ENCODE assay signal across 9 cellular contexts in genomic region chr1:1357871-1358432, GRCh38. TPM values are rescaled to one million over a fixed set of nuclear protein-coding genes. Genes with fewer than 3 reads are reported as not detected.
DNase-seq lines count a peak whose midpoint lies in the region; ATAC-seq lines count a peak whose summit lies in the region.
"Had no signal": no experiment of that assay in that cellular context is flagged by ENCODE, and none has a peak within 500 bp of the region (broad histone marks: within the 10 kb centered on the region; RNA-seq: fewer than 3 reads in every experiment).

No MANE protein-coding gene starts in this region.

- peak; percentile 31 for DNase-seq in amniotic epithelial cell (ENCODE audit: low read depth)
- DNase-seq in iPS DF 6.9 (ENCODE audit: low read depth, low spot score): no peak
- no peak for DNase-seq in NCI-H146 treated with DMSO at 0.1 percent for 48 hours (lab: John Stamatoyannopoulos, UW; ENCODE audit: unreplicated experiment)
- DNase-seq in dermis blood vessel endothelial cell: no peak
- DNase-seq: DMS79 had no signal

- no peaks in the 10 kb centered on the region for H3K9me3 ChIP-seq in BLaER1 treated with 17β-estradiol and CSF1 and Interleukin-3, amounts not matched to agents 10 nM and 100 nM (replicated peaks in 1 of 11)
- no peaks in the 10 kb centered on the region for H3K9me3 ChIP-seq in iPS DF 6.9 (ENCODE audit: control insufficient read depth, insufficient read depth, low read length)

- ATAC-seq in GM18502 (IDR thresholded peaks at IDR 0.05; ENCODE audit: poor library complexity, unreplicated experiment): no peak
- no peak for ATAC-seq in HG03565 (IDR thresholded peaks at IDR 0.05; ENCODE audit: unreplicated experiment)

- no peaks in the 10 kb centered on the region for H3K36me3 ChIP-seq in BLaER1 treated with 17β-estradiol and CSF1 and Interleukin-3, amounts not matched to agents 10 nM and 100 nM
- H3K36me3 ChIP-seq in iPS DF 6.9 (ENCODE audit: control insufficient read depth, insufficient read depth, low read length) (peaks cover 4% of the 10 kb centered on the region; the same call in 1 of the 2 replicates), rectal smooth muscle tissue (ENCODE audit: control insufficient read depth, insufficient read depth, low read length) (no peaks in the 10 kb centered on the region)

- no peak overlapping the region; a peak in 2 of 20 replicates for H3K4me3 ChIP-seq in BLaER1 treated with 17β-estradiol and CSF1 and Interleukin-3, amounts not matched to agents 10 nM and 100 nM
- peak overlapping the region; percentile 43; the same call in 1 of the 2 replicates for H3K4me3 ChIP-seq in iPS DF 6.9 (ENCODE audit: low read length)
- H3K4me3 ChIP-seq in rectal smooth muscle tissue (ENCODE audit: low read length): peak overlapping the region; percentile 81

- H3K4me2 ChIP-seq in BLaER1 treated with 17β-estradiol and CSF1 and Interleukin-3, amounts not matched to agents 10 nM and 100 nM: peak overlapping the region; percentile 39 to 99 (median 88)

- no CpG with 5 or more reads among the region's 18 CpGs for WGBS in iPS DF 6.9 (ENCODE audit: insufficient coverage, insufficient read length)

- H3K4me1 ChIP-seq in BLaER1 treated with 17β-estradiol and CSF1 and Interleukin-3, amounts not matched to agents 10 nM and 100 nM: peaks cover 32 to 53% (median 47%) of the 10 kb centered on the region in 10 experiments
- peaks cover 17% of the 10 kb centered on the region for H3K4me1 ChIP-seq in iPS DF 6.9 (ENCODE audit: control insufficient read depth, insufficient read depth, low read length)
- peaks cover 27% of the 10 kb centered on the region for H3K4me1 ChIP-seq in rectal smooth muscle tissue (ENCODE audit: control insufficient read depth, insufficient read depth, low read length)

- H3K27ac ChIP-seq in BLaER1 treated with 17β-estradiol and CSF1 and Interleukin-3, amounts not matched to agents 10 nM and 100 nM: no peak overlapping the region; a peak in 1 of 22 replicates
- H3K27ac ChIP-seq in iPS DF 6.9 (ENCODE audit: low read length) (no peak overlapping the region), rectal smooth muscle tissue (ENCODE audit: low read depth, low read length) (peak overlapping the region; percentile 88)

- peaks cover 0 to 37% (median 17%) of the 10 kb centered on the region in 11 experiments; a peak in 15 of 22 replicates for H4K20me1 ChIP-seq in BLaER1 treated with 17β-estradiol and CSF1 and Interleukin-3, amounts not matched to agents 10 nM and 100 nM

- H3K27me3 ChIP-seq in BLaER1 treated with 17β-estradiol and CSF1 and Interleukin-3, amounts not matched to agents 10 nM and 100 nM: peaks cover 26 to 41% (median 26%) of the 10 kb centered on the region in 11 experiments
- H3K27me3 ChIP-seq in iPS DF 6.9 (ENCODE audit: control insufficient read depth, insufficient read depth, low read length) (peaks cover 3% of the 10 kb centered on the region; the same call in 1 of the 2 replicates), rectal smooth muscle tissue (ENCODE audit: control insufficient read depth, insufficient read depth, low read length) (peaks cover 5% of the 10 kb centered on the region)

- H3K9ac ChIP-seq in BLaER1 treated with 17β-estradiol and CSF1 and Interleukin-3, amounts not matched to agents 10 nM and 100 nM: peak overlapping the region in 5 of 11 experiments; percentile 13 to 54 (median 37); a peak in 3 of 22 replicates
- peak overlapping the region; percentile 49 for H3K9ac ChIP-seq in rectal smooth muscle tissue (ENCODE audit: low read length)

RNA-seq across cellular contexts. Expression of gene MXRA8, which starts 0.4 kb away (rescaled TPM):
- total RNA-seq in dermis blood vessel endothelial cell: 0.56 and 1.7 TPM in 2 replicates

RNA-seq across cellular contexts. Expression of gene DVL1, which starts 8.7 kb away (rescaled TPM):
- 43.5 and 54.6 TPM in 2 replicates for total RNA-seq in dermis blood vessel endothelial cell

RNA-seq across cellular contexts. Expression of gene AURKAIP1, which starts 17.1 kb away (rescaled TPM):
- total RNA-seq in dermis blood vessel endothelial cell: 80.2 and 106 TPM in 2 replicates

RNA-seq across cellular contexts. Expression of gene TAS1R3, which starts 26.9 kb away (rescaled TPM):
- 0.28 and 0.85 TPM in 2 replicates for total RNA-seq in dermis blood vessel endothelial cell

RNA-seq across cellular contexts. Expression of gene CPTP, which starts 33.4 kb away (rescaled TPM):
- total RNA-seq in dermis blood vessel endothelial cell: 21.6 and 33.3 TPM in 2 replicates

Comparison
In these comparisons a context has a peak if more than half of its experiments do, and no peak if none do; other contexts are left out.
1. H3K4me3 ChIP-seq: peak in iPS DF 6.9 (single experiment) and rectal smooth muscle tissue (single experiment); none in BLaER1 treated with 17β-estradiol and CSF1 and Interleukin-3, amounts not matched to agents 10 nM and 100 nM (0 of 10).